Comparison of ENCODE assay signal across 8 cellular contexts in genomic region chr5:6386270-6386669, GRCh38.
"Had no signal": no experiment of that assay in that cellular context is flagged by ENCODE, and none has a peak within 500 bp of the region (broad histone marks: within the 10 kb centered on the region; RNA-seq: fewer than 3 reads in every experiment).

No MANE protein-coding gene starts in this region.

- H2AFZ ChIP-seq: GM23338 had no signal

- H3K4me2 ChIP-seq: GM23338 had no signal

- H3K4me3 ChIP-seq: GM23338, K562 had no signal

- H3K27ac ChIP-seq: HL-60 had no signal

- H3K9me3 Mint-ChIP-seq: GM23338, H9, HFFc6 had no signal

- DNase-seq: H9, HCEC 1CT, HFFc6, IMR-90, KG1 had no signal

- H3K27ac Mint-ChIP-seq: GM23338, H9, HFFc6 had no signal

- ATAC-seq: GM23338, K562 had no signal

- H3K4me3 Mint-ChIP-seq: GM23338, H9, HFFc6 had no signal
